Comparison of ENCODE assay signal across 33 cellular contexts in the genomic region with DNA sequence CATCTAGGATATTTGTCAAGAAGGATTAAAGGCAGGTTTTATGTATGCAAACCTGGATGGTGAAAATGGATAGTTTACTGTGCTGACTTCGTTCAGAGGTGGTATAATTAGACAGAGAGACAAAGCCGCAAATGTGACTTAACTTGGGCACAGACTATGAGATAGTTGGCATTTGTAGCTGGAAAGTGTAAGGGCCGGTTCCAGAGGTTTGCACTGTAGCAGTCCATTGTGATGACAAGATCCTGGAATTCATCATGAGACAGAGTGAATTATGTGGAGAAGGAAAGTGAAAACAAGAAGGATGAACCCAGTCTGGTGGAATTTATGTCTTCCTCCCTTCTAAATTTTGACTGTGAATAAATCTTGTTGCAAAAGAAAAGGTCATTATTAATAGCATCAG.
"Had no signal": no experiment of that assay in that cellular context is flagged by ENCODE, and none has a peak within 500 bp of the region (broad histone marks: within the 10 kb centered on the region; RNA-seq: fewer than 3 reads in every experiment).

No MANE protein-coding gene starts in this region.

- H3K4me3 ChIP-seq: adrenal gland, body of pancreas, breast epithelium had no signal

- ATAC-seq: activated CD8-positive, alpha-beta T cell treated with anti-CD3 and anti-CD28 coated beads for 36 hours; activated naive CD4-positive, alpha-beta T cell treated with anti-CD3 and anti-CD28 coated beads, Interleukin-2, amount 50 U/mL, for 72 hours; activated T-cell treated with anti-CD3 and anti-CD28 coated beads, Interleukin-2, amount 50 U/mL, for 4 hours; activated T-cell treated with anti-CD3 and anti-CD28 coated beads, Interleukin-2, amount 50 U/mL, for 72 hours; activated T-helper 17 cell treated with anti-CD3 and anti-CD28 coated beads, Interleukin-2, amount 50 U/mL, for 72 hours; body of pancreas had no signal

- FAIRE-seq: astrocyte had no signal

- H3K27me3 ChIP-seq: adrenal gland, body of pancreas, brain microvascular endothelial cell, breast epithelium had no signal

- H3K4me1 ChIP-seq: adrenal gland, body of pancreas, breast epithelium had no signal

- H3K27ac ChIP-seq: adrenal gland, body of pancreas, brain microvascular endothelial cell, breast epithelium, VCaP had no signal

- DNase-seq: activated B cell treated with CpG ODN at 0.5 μM for 24 hours; activated CD4-positive, alpha-beta memory T cell treated with anti-CD3 and anti-CD28 coated beads for 36 hours; activated CD4-positive, alpha-beta T cell treated with anti-CD3 and anti-CD28 coated beads for 4 hours; activated CD4-positive, alpha-beta T cell treated with anti-CD3 and anti-CD28 coated beads, Interleukin-2, amount 10 ng/mL, durations not matched to agents 24 days and 14 days; activated CD4-positive, alpha-beta T cell treated with anti-CD3 and anti-CD28 coated beads, Interleukin-2, amount 50 U/mL, for 1 hour; activated CD4-positive, alpha-beta T cell treated with anti-CD3 and anti-CD28 coated beads, Interleukin-2, amount 50 U/mL, for 4 hours; activated CD4-positive, CD25-positive, alpha-beta regulatory T cell treated with anti-CD3 and anti-CD28 coated beads, Interleukin-2, amount 50 U/mL, for 72 hours; activated CD8-positive, alpha-beta memory T cell treated with anti-CD3 and anti-CD28 coated beads, Interleukin-2, amount 50 U/mL, for 4 hours; activated CD8-positive, alpha-beta T cell treated with anti-CD3 and anti-CD28 coated beads for 36 hours; activated effector memory CD4-positive, alpha-beta T cell treated with anti-CD3 and anti-CD28 coated beads, Interleukin-2, amount 50 U/mL, for 16 hours; activated gamma-delta T cell treated with Interleukin-2 at 50 U/mL for 16 hours; activated naive CD4-positive, alpha-beta T cell; activated naive CD4-positive, alpha-beta T cell treated with anti-CD3 and anti-CD28 coated beads for 36 hours; activated naive CD4-positive, alpha-beta T cell treated with anti-CD3 and anti-CD28 coated beads, Interleukin-2, amount 50 U/mL, for 16 hours; activated naive CD8-positive, alpha-beta T cell treated with anti-CD3 and anti-CD28 coated beads for 36 hours; activated T-cell treated with anti-CD3 and anti-CD28 coated beads for 4 hours; activated T-cell treated with anti-CD3 and anti-CD28 coated beads, Interleukin-2, amount 50 U/mL, for 1 hour; activated T-cell treated with anti-CD3 and anti-CD28 coated beads, Interleukin-2, amount 50 U/mL, for 4 hours; activated T-cell treated with anti-CD3 and anti-CD28 coated beads, Interleukin-2, amount 50 U/mL, for 72 hours; adrenal gland; amniotic stem cell; aorta; body of pancreas; brain microvascular endothelial cell; central memory CD4-positive, alpha-beta T cell; T-helper 1 cell; T-helper 2 cell; T-helper 9 cell had no signal

- H3K36me3 ChIP-seq: adrenal gland, brain microvascular endothelial cell, breast epithelium had no signal

- H3K9me3 ChIP-seq: adrenal gland, body of pancreas, breast epithelium had no signal
